18 cellular contexts compared by ENCODE assay signal in genomic region chr18:5973079-5973478, GRCh38.
"Had no signal": no experiment of that assay in that cellular context is flagged by ENCODE, and none has a peak within 500 bp of the region (broad histone marks: within the 10 kb centered on the region; RNA-seq: fewer than 3 reads in every experiment).

No MANE protein-coding gene starts in this region.

- DNase-seq: activated CD4-positive, alpha-beta T cell treated with anti-CD3 and anti-CD28 coated beads, Interleukin-2, amount 10 ng/mL, durations not matched to agents 7 days and 5 days; activated CD8-positive, alpha-beta T cell treated with anti-CD3 and anti-CD28 coated beads, Interleukin-2, amount 10 ng/mL, durations not matched to agents 7 days and 5 days; activated naive CD4-positive, alpha-beta T cell treated with anti-CD3 and anti-CD28 coated beads for 36 hours; activated T-cell treated with anti-CD3 and anti-CD28 coated beads, Interleukin-2, amount 50 U/mL, for 24 hours; aorta; brain microvascular endothelial cell; central memory CD4-positive, alpha-beta T cell; dorsolateral prefrontal cortex; foreskin melanocyte; glutamatergic neuron; hippocampal formation; lower lobe of right lung; stimulated activated CD4-positive, alpha-beta T cell treated with anti-CD3 and anti-CD28 coated beads, Interleukin-4, amount 100 ng/mL, for 1 hour; upper lobe of left lung had no signal

- H3K4me3 ChIP-seq: dorsolateral prefrontal cortex, lower lobe of right lung, smooth muscle cell, thoracic aorta, upper lobe of left lung had no signal

- H3K4me2 ChIP-seq: smooth muscle cell had no signal

- H3K36me3 ChIP-seq: brain microvascular endothelial cell, lower lobe of right lung, thoracic aorta, upper lobe of left lung had no signal

- H3K27ac ChIP-seq: brain microvascular endothelial cell, dorsolateral prefrontal cortex, lower lobe of right lung, thoracic aorta, upper lobe of left lung had no signal

- H3K27me3 ChIP-seq: brain microvascular endothelial cell, dorsolateral prefrontal cortex, upper lobe of left lung had no signal

- ATAC-seq: activated CD4-positive, CD25-positive, alpha-beta regulatory T cell treated with anti-CD3 and anti-CD28 coated beads, Interleukin-2, amount 50 U/mL, for 24 hours; activated CD8-positive, alpha-beta T cell treated with anti-CD3 and anti-CD28 coated beads, Interleukin-2, amount 10 ng/mL, durations not matched to agents 7 days and 5 days; lower lobe of right lung; sciatic nerve had no signal

- H3K9me3 ChIP-seq: lower lobe of right lung, thoracic aorta, upper lobe of left lung had no signal
